In the genomic region with DNA sequence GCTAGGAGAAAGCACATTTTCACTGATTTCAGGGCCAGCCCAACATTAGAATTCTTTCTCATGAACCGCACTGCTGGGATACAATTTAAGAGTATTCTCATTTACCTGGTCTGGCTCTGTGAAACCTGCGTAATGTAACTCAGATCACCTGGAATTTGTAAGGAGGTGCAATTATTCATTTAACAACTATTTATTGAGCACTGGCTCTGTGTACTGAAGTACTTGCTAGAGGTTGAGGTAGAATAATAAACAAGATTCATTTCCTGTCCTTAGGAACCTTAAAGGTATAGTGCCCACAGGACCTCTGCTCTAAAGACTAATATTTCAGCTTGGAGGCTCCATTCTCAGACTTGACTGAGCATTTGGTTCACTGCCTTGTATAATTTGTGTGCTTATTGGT, we compare ENCODE assay signal across 13 cellular contexts.
"Had no signal": no experiment of that assay in that cellular context is flagged by ENCODE, and none has a peak within 500 bp of the region (broad histone marks: within the 10 kb centered on the region; RNA-seq: fewer than 3 reads in every experiment).

No MANE protein-coding gene starts in this region.

- H3K27me3 Mint-ChIP-seq: stimulated activated naive CD8-positive, alpha-beta T cell treated with anti-CD3 and anti-CD28 coated beads, Interleukin-15, Interleukin-2, amounts not matched to agents 100 ng/mL and 50 ng/mL, for 24 hours had no signal

- H3K4me1 Mint-ChIP-seq: endodermal cell had no signal

- H3K36me3 Mint-ChIP-seq: activated naive CD4-positive, alpha-beta T cell treated with anti-CD3 and anti-CD28 coated beads, Interleukin-2, amount 10 ng/mL, durations not matched to agents 7 days and 5 days had no signal

- DNase-seq: activated CD4-positive, alpha-beta T cell treated with anti-CD3 and anti-CD28 coated beads for 1 hour; activated CD4-positive, alpha-beta T cell treated with anti-CD3 and anti-CD28 coated beads, Interleukin-2, amount 50 U/mL, for 48 hours; activated naive CD4-positive, alpha-beta T cell treated with anti-CD3 and anti-CD28 coated beads, Interleukin-2, amount 10 ng/mL, durations not matched to agents 7 days and 5 days; endodermal cell; kidney; midbrain; spleen; T-helper 1 cell; T1000 had no signal

- H3K9me3 Mint-ChIP-seq: activated naive CD4-positive, alpha-beta T cell treated with anti-CD3 and anti-CD28 coated beads, Interleukin-2, amount 10 ng/mL, durations not matched to agents 7 days and 5 days; endodermal cell; stimulated activated naive CD8-positive, alpha-beta T cell treated with anti-CD3 and anti-CD28 coated beads, Interleukin-15, Interleukin-2, amounts not matched to agents 100 ng/mL and 50 ng/mL, for 24 hours had no signal

- H3K4me3 ChIP-seq: cardiac muscle cell, spleen, suprapubic skin had no signal

- ATAC-seq: sciatic nerve had no signal

- H3K27ac Mint-ChIP-seq: activated naive CD4-positive, alpha-beta T cell treated with anti-CD3 and anti-CD28 coated beads, Interleukin-2, amount 10 ng/mL, durations not matched to agents 7 days and 5 days; endodermal cell had no signal

- H3K4me3 Mint-ChIP-seq: activated naive CD4-positive, alpha-beta T cell treated with anti-CD3 and anti-CD28 coated beads, Interleukin-2, amount 10 ng/mL, durations not matched to agents 7 days and 5 days; endodermal cell; stimulated activated naive CD8-positive, alpha-beta T cell treated with anti-CD3 and anti-CD28 coated beads, Interleukin-15, Interleukin-2, amounts not matched to agents 100 ng/mL and 50 ng/mL, for 24 hours had no signal

- H3K36me3 ChIP-seq: cardiac muscle cell, spleen, suprapubic skin had no signal

- H3K27me3 ChIP-seq: cardiac muscle cell, spleen, suprapubic skin had no signal

- H3K9me3 ChIP-seq: spleen, suprapubic skin had no signal

- H3K27ac ChIP-seq: cardiac muscle cell, spleen, suprapubic skin had no signal
